8 cellular contexts compared by ENCODE assay signal in genomic region chr2:46351388-46352141, GRCh38. TPM values are rescaled to one million over a fixed set of nuclear protein-coding genes. Genes with fewer than 3 reads are reported as not detected.
DNase-seq lines count a peak whose midpoint lies in the region; ATAC-seq and TF ChIP-seq lines count a peak whose summit lies in the region.

No MANE protein-coding gene starts in this region.

- peaks cover 80 to 98% (median 97%) of the 10 kb centered on the region in 3 donors for H3K4me1 Mint-ChIP-seq in T-cell

- peak overlapping the region; percentile 90 to 96 for H3K27ac Mint-ChIP-seq in T-cell

- TF ChIP-seq CTCF in liver (IDR thresholded peaks at IDR 0.05; ENCODE audit: low read depth, low read length, missing input control), result no peak

- H3K9me3 Mint-ChIP-seq in T-cell, result no peaks in the 10 kb centered on the region

- H3K4me1 ChIP-seq in liver (ENCODE audit: control insufficient read depth in 4 of 4, insufficient read depth in 4 of 4, low read length in 3 of 4), result peaks cover 2 to 23% (median 12%) of the 10 kb centered on the region in 4 donors

- POLR2A ChIA-PET in T-cell (lab: Charles Lee), result no interaction called here

- H3K27ac ChIP-seq in liver (ENCODE audit: low read depth in 1 of 2, low read length in 2 of 2), result peak overlapping the region; percentile 34 to 44

- DNase-seq in T-cell (peak; percentile 49 to 81 (median 65)), NCI-H146 treated with DMSO at 0.1 percent for 48 hours (lab: John Stamatoyannopoulos, UW; ENCODE audit: unreplicated experiment) (no peak), SIG-M5 treated with dmso at 0.1 percent for 504 hours (lab: John Stamatoyannopoulos, UW; ENCODE audit: unreplicated experiment) (no peak), kidney tubule cell (ENCODE audit: low spot score) (no peak), NCI-H128 (lab: John Stamatoyannopoulos, UW; ENCODE audit: unreplicated experiment) (no peak)
- peak; percentile 51 for DNase-seq in activated T-helper 9 cell treated with anti-CD3 and anti-CD28 coated beads, Interleukin-2, amount 50 U/mL, for 16 hours (ENCODE audit: low read depth)
- DNase-seq in stimulated activated CD8-positive, alpha-beta memory T cell treated with anti-CD3 and anti-CD28 coated beads, Interleukin-15, amount 100 ng/mL, for 48 hours (ENCODE audit: low read depth in 2 of 2), result peak; percentile 65 to 73

- no peak for TF ChIP-seq RAD21 in liver (IDR thresholded peaks at IDR 0.05)

- peak; percentile 88 to 95 (median 92) for ATAC-seq in T-cell (replicated peaks in 1 of 4)

- no peaks in the 10 kb centered on the region for H3K27me3 ChIP-seq in liver (ENCODE audit: control insufficient read depth in 4 of 4, insufficient read depth in 4 of 4, low read length in 3 of 4)

- 72% methylated on average over 14 of the region's 14 CpGs for WGBS in liver

- H3K36me3 Mint-ChIP-seq in T-cell, result peaks cover under 1% of the 10 kb centered on the region

- H3K9me3 ChIP-seq in liver (ENCODE audit: control insufficient read depth in 4 of 4, low read length in 3 of 4), result no peaks in the 10 kb centered on the region

- H3K36me3 ChIP-seq in liver (ENCODE audit: control insufficient read depth in 4 of 4, insufficient read depth in 3 of 4, low read depth in 1 of 4, low read length in 3 of 4), result peaks cover 11 to 83% (median 49%) of the 10 kb centered on the region in 4 donors

- no peak overlapping the region for H3K9ac ChIP-seq in liver (ENCODE audit: low read depth in 1 of 2, low read length in 2 of 2)

- CTCF ChIA-PET in T-cell (lab: Charles Lee), result interaction anchor here in 1 of 2 donors (1.8 kb wide), 1 partner anchor 12 kb away, joined by 5 read pairs; no protein-coding TSS in a partner anchor

- H3K27me3 Mint-ChIP-seq in T-cell, result no peaks in the 10 kb centered on the region

- H3K4me3 Mint-ChIP-seq in T-cell, result peak overlapping the region; percentile 73 to 87 (median 75)

- no peak overlapping the region for H3K4me3 ChIP-seq in liver (ENCODE audit: low read depth in 1 of 3, low read length in 3 of 3)

TF ChIP-seq in liver, 16 proteins besides CTCF, POLR2A, EP300 and RAD21:
- TF ChIP-seq ATF3 (IDR thresholded peaks at IDR 0.05) (no peak), JUND (IDR thresholded peaks at IDR 0.05) (no peak), HNF4A (conservative IDR thresholded peaks at IDR 0.05) (no peak), NR2F2 (IDR thresholded peaks at IDR 0.05) (no peak), HNF4G (IDR thresholded peaks at IDR 0.05) (no peak), SP1 (IDR thresholded peaks at IDR 0.05) (no peak), REST (IDR thresholded peaks at IDR 0.05) (no peak), YY1 (IDR thresholded peaks at IDR 0.05) (no peak), EGR1 (IDR thresholded peaks at IDR 0.05; ENCODE audit: low read depth in 2 of 2) (no peak), ZBTB33 (IDR thresholded peaks at IDR 0.05) (no peak), MAX (IDR thresholded peaks at IDR 0.05) (no peak), GABPA (IDR thresholded peaks at IDR 0.05 in 1 of 2, conservative IDR thresholded peaks at IDR 0.05 in 1 of 2) (no peak), FOXA1 (IDR thresholded peaks at IDR 0.05) (no peak)

RNA-seq across cellular contexts. Expression of gene EPAS1, which starts 54.4 kb away (rescaled TPM):
- 1 to 10 TPM; 1.0 to 4.0 (median 3.0) TPM for total RNA-seq in T-cell
- total RNA-seq in liver, result 100 to 1,000 TPM in 1 of 2 donors, 10 to 100 TPM in 1; 51.5 to 193 TPM
- polyA plus RNA-seq in liver, result 10 to 100 TPM; 26.2 to 70.7 TPM

Comparison
In these comparisons a context has a peak if more than half of its experiments do, and no peak if none do; other contexts are left out.
1. DNase-seq: peak in T-cell (34 of 34), activated T-helper 9 cell treated with anti-CD3 and anti-CD28 coated beads, Interleukin-2, amount 50 U/mL, for 16 hours (single experiment) and stimulated activated CD8-positive, alpha-beta memory T cell treated with anti-CD3 and anti-CD28 coated beads, Interleukin-15, amount 100 ng/mL, for 48 hours (2 of 2); none in NCI-H146 treated with DMSO at 0.1 percent for 48 hours (single experiment), SIG-M5 treated with dmso at 0.1 percent for 504 hours (single experiment), kidney tubule cell (single experiment) and NCI-H128 (single experiment).
2. RNA of gene EPAS1, which starts 54.4 kb away (total RNA-seq): 51.5 to 193 TPM in liver; 1.0 to 4.0 TPM in T-cell; every median in the first group is over 10 times any median in the second.